22 cellular contexts compared by ENCODE assay signal in the genomic region with DNA sequence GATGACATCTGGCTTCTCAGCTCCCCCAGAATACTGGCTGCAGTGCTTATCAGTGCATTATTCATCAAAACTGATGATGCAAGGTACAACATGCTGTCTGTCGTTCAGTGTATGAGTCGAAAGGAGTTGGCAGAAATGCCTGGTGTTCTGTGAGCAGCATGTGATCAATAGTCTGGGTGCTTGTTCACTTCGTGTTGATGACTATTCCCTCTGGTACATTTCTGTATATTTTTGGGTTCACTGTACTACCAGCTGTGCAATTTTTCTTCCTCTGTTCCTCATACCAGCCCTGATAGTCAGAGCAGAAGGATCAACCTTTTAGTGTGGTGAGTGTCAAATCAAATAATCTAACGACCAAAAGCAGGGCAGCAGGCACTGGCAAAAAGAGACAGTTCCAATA. TPM values are rescaled to one million over a fixed set of nuclear protein-coding genes. Genes with fewer than 3 reads are reported as not detected.
A peak's percentile ranks its signal among the peaks of the same experiment; 100 is the strongest.
DNase-seq lines count a peak whose midpoint lies in the region; ATAC-seq and TF ChIP-seq lines count a peak whose summit lies in the region.
"Had no signal": no experiment of that assay in that cellular context is flagged by ENCODE, and none has a peak within 500 bp of the region (broad histone marks: within the 10 kb centered on the region; RNA-seq: fewer than 3 reads in every experiment).

No MANE protein-coding gene starts in this region.

- H3K4ac ChIP-seq in mesenchymal stem cell (ENCODE audit: low read depth in 1 of 2, low read length in 2 of 2) (no peak overlapping the region), neuronal stem cell (ENCODE audit: low read length) (no peak overlapping the region)

- ATAC-seq in activated CD8-positive, alpha-beta T cell treated with anti-CD3 and anti-CD28 coated beads for 36 hours: no peak

- peak; percentile 4 for DNase-seq in Caki2 (ENCODE audit: low read depth)
- DNase-seq in LHCN-M2 (ENCODE audit: low read depth): peak; percentile 9
- peak; percentile 46 for DNase-seq in epithelial cell of proximal tubule (ENCODE audit: low read depth)
- DNase-seq in mesenchymal stem cell: peak; percentile 13
- DNase-seq in activated CD8-positive, alpha-beta memory T cell treated with anti-CD3 and anti-CD28 coated beads for 24 hours: no peak
- no peak for DNase-seq in neuronal stem cell (ENCODE audit: low spot score)
- DNase-seq in activated CD8-positive, alpha-beta T cell treated with anti-CD3 and anti-CD28 coated beads for 36 hours: no peak
- no peak for DNase-seq in NCI-H2196 (lab: John Stamatoyannopoulos, UW; ENCODE audit: unreplicated experiment)
- DNase-seq: AML-193; Caco-2; CD4-positive, CD25-positive, alpha-beta regulatory T cell; EL; KG1; NCI-H1092; NCI-H146; NCI-H2107; NCI-H226; NCI-H526 treated with DMSO at 0.1 percent for 48 hours; NK-92 treated with Interleukin-12 subunit alpha and Interleukin-12 subunit beta, amount 100 ng/mL, for 24 hours; OCI-M1 had no signal

- H3K14ac ChIP-seq in mesenchymal stem cell (ENCODE audit: low read length in 2 of 2) (no peak overlapping the region), neuronal stem cell (ENCODE audit: low read length) (no peak overlapping the region)

- H2BK5ac ChIP-seq in mesenchymal stem cell (ENCODE audit: low read depth, low read length, poor library complexity, severe bottlenecking): no peak overlapping the region
- no peak overlapping the region for H2BK5ac ChIP-seq in neuronal stem cell (ENCODE audit: low read length)

- H2AFZ ChIP-seq in mesenchymal stem cell (ENCODE audit: low read depth, low read length) (peak overlapping the region; percentile 49), neuronal stem cell (ENCODE audit: low read length) (no peak overlapping the region)

- H2BK15ac ChIP-seq in mesenchymal stem cell (ENCODE audit: low read depth, poor library complexity, severe bottlenecking): no peak overlapping the region
- no peak overlapping the region for H2BK15ac ChIP-seq in neuronal stem cell (ENCODE audit: low read length)

- no peaks in the 10 kb centered on the region for H3K36me3 Mint-ChIP-seq in activated CD8-positive, alpha-beta T cell treated with anti-CD3 and anti-CD28 coated beads for 36 hours (ENCODE audit: low read depth)
- H3K36me3 Mint-ChIP-seq: CD4-positive, CD25-positive, alpha-beta regulatory T cell had no signal

- H3K36me3 ChIP-seq in mesenchymal stem cell (ENCODE audit: control insufficient read depth in 1 of 2, insufficient read depth in 2 of 2, low read depth in 1 of 2, low read length in 2 of 2): no peaks in the 10 kb centered on the region
- H3K36me3 ChIP-seq in neuronal stem cell (replicated peaks in 1 of 2; ENCODE audit: control insufficient read depth in 2 of 2, insufficient read depth in 2 of 2, low read length in 2 of 2): no peaks in the 10 kb centered on the region

- H3K18ac ChIP-seq in mesenchymal stem cell (ENCODE audit: low read depth in 1 of 2, low read length in 2 of 2) (no peak overlapping the region), neuronal stem cell (ENCODE audit: low read length) (no peak overlapping the region)

- H4K8ac ChIP-seq in mesenchymal stem cell (ENCODE audit: low read length): no peak overlapping the region
- H4K8ac ChIP-seq in neuronal stem cell (ENCODE audit: low read depth, low read length): no peak overlapping the region

- CTCF ChIA-PET in activated CD8-positive, alpha-beta T cell treated with anti-CD3 and anti-CD28 coated beads for 36 hours (lab: Charles Lee): no interaction called here

- no peak overlapping the region for H2AK5ac ChIP-seq in mesenchymal stem cell (ENCODE audit: low read length, severe bottlenecking)
- no peak overlapping the region for H2AK5ac ChIP-seq in neuronal stem cell (ENCODE audit: low read depth, low read length)

- H3K4me1 Mint-ChIP-seq in activated CD8-positive, alpha-beta T cell treated with anti-CD3 and anti-CD28 coated beads for 36 hours (ENCODE audit: low read depth): no peaks in the 10 kb centered on the region
- H3K4me1 Mint-ChIP-seq: CD4-positive, CD25-positive, alpha-beta regulatory T cell had no signal

- H3K4me3 Mint-ChIP-seq in activated CD8-positive, alpha-beta T cell treated with anti-CD3 and anti-CD28 coated beads for 36 hours: no peak overlapping the region
- H3K4me3 Mint-ChIP-seq: CD4-positive, CD25-positive, alpha-beta regulatory T cell had no signal

- H3K27ac ChIP-seq in mesenchymal stem cell (ENCODE audit: low read length, poor library complexity, severe bottlenecking) (no peak overlapping the region), neuronal stem cell (replicated peaks; ENCODE audit: low read length) (no peak overlapping the region)
- H3K27ac ChIP-seq: RWPE1 had no signal

- H3K27me3 ChIP-seq in mesenchymal stem cell (ENCODE audit: control insufficient read depth in 1 of 2, insufficient read depth in 1 of 2, low read length in 2 of 2) (peaks cover 0 to 2% of the 10 kb centered on the region in 2 experiments), neuronal stem cell (ENCODE audit: control insufficient read depth in 3 of 3, insufficient read depth in 3 of 3, low read depth in 1 of 3, low read length in 3 of 3) (no peaks in the 10 kb centered on the region)

- H3K79me1 ChIP-seq in mesenchymal stem cell (replicated peaks; ENCODE audit: low read length, poor library complexity, severe bottlenecking) (no peaks in the 10 kb centered on the region), neuronal stem cell (ENCODE audit: low read depth, low read length) (no peaks in the 10 kb centered on the region)

- TF ChIP-seq CTCF in epithelial cell of proximal tubule (conservative IDR thresholded peaks at IDR 0.05; ENCODE audit: low read depth, low read length): no peak
- no peak for TF ChIP-seq CTCF in activated CD8-positive, alpha-beta T cell treated with anti-CD3 and anti-CD28 coated beads for 36 hours (IDR thresholded peaks at IDR 0.05)

- H4K91ac ChIP-seq in mesenchymal stem cell (ENCODE audit: low read length) (no peak overlapping the region), neuronal stem cell (ENCODE audit: low read depth, low read length, poor library complexity) (no peak overlapping the region)

- H3K9me3 ChIP-seq in mesenchymal stem cell (ENCODE audit: control insufficient read depth, low read length): no peaks in the 10 kb centered on the region
- peaks cover 0 to 3% of the 10 kb centered on the region in 2 donors for H3K9me3 ChIP-seq in neuronal stem cell (replicated peaks in 1 of 2; ENCODE audit: control insufficient read depth in 2 of 2, insufficient read depth in 1 of 2, low read depth in 1 of 2, low read length in 2 of 2)
- H3K9me3 ChIP-seq: Caco-2 had no signal

- H3K9ac ChIP-seq in mesenchymal stem cell (ENCODE audit: low read length) (no peak overlapping the region), neuronal stem cell (ENCODE audit: low read depth, low read length, poor library complexity) (no peak overlapping the region)

- H3K4me1 ChIP-seq in mesenchymal stem cell (ENCODE audit: control insufficient read depth, insufficient read depth, low read depth, low read length): peaks cover 1% of the 10 kb centered on the region
- H3K4me1 ChIP-seq in neuronal stem cell (ENCODE audit: control insufficient read depth in 2 of 2, insufficient read depth in 1 of 2, low read depth in 1 of 2, low read length in 2 of 2): no peaks in the 10 kb centered on the region
- H3K4me1 ChIP-seq: Caco-2 had no signal

- in situ Hi-C loops in Caki2 (cut with HindIII; ENCODE audit: low pct_unique_long_range_greater_than_20kb, low sequenced_read_pairs): no loop called here

- H3K27me3 Mint-ChIP-seq in activated CD8-positive, alpha-beta T cell treated with anti-CD3 and anti-CD28 coated beads for 36 hours: no peaks in the 10 kb centered on the region
- H3K27me3 Mint-ChIP-seq: CD4-positive, CD25-positive, alpha-beta regulatory T cell had no signal

- no peak overlapping the region for H2BK120ac ChIP-seq in mesenchymal stem cell (ENCODE audit: low read depth, low read length)
- H2BK120ac ChIP-seq in neuronal stem cell (ENCODE audit: low read depth, low read length): no peak overlapping the region

- no peaks in the 10 kb centered on the region for H3K9me3 Mint-ChIP-seq in activated CD8-positive, alpha-beta T cell treated with anti-CD3 and anti-CD28 coated beads for 36 hours

- H3K4me2 ChIP-seq in mesenchymal stem cell (ENCODE audit: low read length, poor library complexity, severe bottlenecking): no peak overlapping the region
- no peak overlapping the region for H3K4me2 ChIP-seq in neuronal stem cell (ENCODE audit: insufficient read depth, low read length, poor library complexity, severe bottlenecking)

- H3K4me3 ChIP-seq in epithelial cell of proximal tubule (ENCODE audit: low read depth, low read length) (no peak overlapping the region), mesenchymal stem cell (ENCODE audit: insufficient read depth in 1 of 2, low read depth in 1 of 2, low read length in 2 of 2) (no peak overlapping the region), neuronal stem cell (ENCODE audit: low read length in 2 of 2) (no peak overlapping the region)

- H3K23ac ChIP-seq in mesenchymal stem cell (ENCODE audit: low read length in 2 of 2) (no peak overlapping the region), neuronal stem cell (ENCODE audit: low read depth, low read length, poor library complexity) (no peak overlapping the region)

- intact Hi-C loops in activated CD8-positive, alpha-beta T cell treated with anti-CD3 and anti-CD28 coated beads for 36 hours (cut with micrococcal nuclease): no loop called here

- POLR2A ChIA-PET in activated CD8-positive, alpha-beta T cell treated with anti-CD3 and anti-CD28 coated beads for 36 hours (lab: Charles Lee): no interaction called here

- no peak overlapping the region for H3K27ac Mint-ChIP-seq in activated CD8-positive, alpha-beta T cell treated with anti-CD3 and anti-CD28 coated beads for 36 hours
- H3K27ac Mint-ChIP-seq: CD4-positive, CD25-positive, alpha-beta regulatory T cell had no signal

- H2BK12ac ChIP-seq in mesenchymal stem cell (ENCODE audit: low read length in 2 of 2) (no peak overlapping the region), neuronal stem cell (ENCODE audit: low read length) (no peak overlapping the region)

- 52% methylated on average over 3 of the region's 4 CpGs for WGBS in mesenchymal stem cell
- WGBS in neuronal stem cell (ENCODE audit: extremely low coverage in 2 of 2, insufficient read length in 2 of 2, insufficient replicate concordance in 1 of 2), 2 donors: no CpG with 5 or more reads among the region's 4 CpGs

RNA-seq across cellular contexts. Expression of gene KLHL14, which starts 59.0 kb away (rescaled TPM):
- total RNA-seq in Caki2 (2014; rRNA removed; shearing (Covaris generic); ENCODE audit: low replicate concordance): 1.6 and 2.2 TPM in 2 replicates
- not detected in 2 replicates for total RNA-seq in LHCN-M2 (2014; rRNA removed)
- polyA plus RNA-seq in LHCN-M2 (2012): not detected
- 2.9 and 3.0 TPM in 2 replicates for total RNA-seq in epithelial cell of proximal tubule
- polyA plus RNA-seq in mesenchymal stem cell (2013, experiment 1 of 2): 18.0 TPM
- 17.8 TPM for polyA plus RNA-seq in mesenchymal stem cell (2013, experiment 2 of 2)
- polyA plus RNA-seq in neuronal stem cell (2013, experiment 1 of 2): 0.08 TPM
- polyA plus RNA-seq in neuronal stem cell (2013, experiment 2 of 2): 0.06 TPM
- total RNA-seq in activated CD8-positive, alpha-beta T cell treated with anti-CD3 and anti-CD28 coated beads for 36 hours: not detected
- total RNA-seq: Caco-2; CD4-positive, CD25-positive, alpha-beta regulatory T cell; M059J had no signal

Comparison
In these comparisons a context has a peak if more than half of its experiments do, and no peak if none do; other contexts are left out.
1. DNase-seq: peak in Caki2 (single experiment), LHCN-M2 (single experiment), epithelial cell of proximal tubule (single experiment) and mesenchymal stem cell (single experiment); none in activated CD8-positive, alpha-beta memory T cell treated with anti-CD3 and anti-CD28 coated beads for 24 hours (single experiment), neuronal stem cell (single experiment), activated CD8-positive, alpha-beta T cell treated with anti-CD3 and anti-CD28 coated beads for 36 hours (single experiment) and NCI-H2196 (single experiment).